4 cellular contexts compared by ENCODE assay signal in the genomic region with DNA sequence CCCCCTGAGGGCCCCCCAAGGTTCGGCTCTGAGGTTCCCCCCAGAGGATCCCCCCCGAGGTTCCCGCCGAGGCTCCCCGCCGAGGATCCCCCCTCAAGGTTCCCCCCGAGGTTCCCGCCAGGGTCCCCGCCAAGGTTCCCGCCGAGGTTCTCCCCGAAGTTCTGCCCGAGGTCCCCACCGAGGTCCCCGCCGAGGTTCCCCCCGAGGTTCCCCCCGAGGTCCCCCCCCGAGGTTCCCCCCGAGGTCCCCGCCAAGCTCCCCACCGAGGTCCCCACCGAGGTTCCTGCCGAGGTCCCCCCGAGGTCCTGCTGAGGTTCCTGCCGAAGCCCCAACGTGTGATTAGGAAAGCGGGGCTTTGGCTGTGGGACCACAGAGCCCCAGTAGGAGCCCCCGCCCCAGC. TPM values are rescaled to one million over a fixed set of nuclear protein-coding genes. Genes with fewer than 3 reads are reported as not detected.
"Had no signal": no experiment of that assay in that cellular context is flagged by ENCODE, and none has a peak within 500 bp of the region (broad histone marks: within the 10 kb centered on the region; RNA-seq: fewer than 3 reads in every experiment).

No MANE protein-coding gene starts in this region.

- ATAC-seq: GM12878 had no signal

- H3K4me3 ChIP-seq: GM12878 had no signal

- DNase-seq: GDM1, GF-D8 had no signal

RNA-seq across cellular contexts. Expression of gene SSTR5, which starts 32.2 kb away (rescaled TPM):
- total RNA-seq: G401, GM12878 had no signal
- polyA plus RNA-seq: GM12878 had no signal

RNA-seq across cellular contexts. Expression of gene C1QTNF8, which starts 55.7 kb away (rescaled TPM):
- total RNA-seq: GM12878 had no signal
- polyA plus RNA-seq: GM12878 had no signal

RNA-seq across cellular contexts. Expression of gene SOX8, which starts 58.8 kb away (rescaled TPM):
- total RNA-seq: GM12878 had no signal
- polyA plus RNA-seq: GM12878 had no signal
